Comparison of ENCODE assay signal across 16 cellular contexts in the genomic region with DNA sequence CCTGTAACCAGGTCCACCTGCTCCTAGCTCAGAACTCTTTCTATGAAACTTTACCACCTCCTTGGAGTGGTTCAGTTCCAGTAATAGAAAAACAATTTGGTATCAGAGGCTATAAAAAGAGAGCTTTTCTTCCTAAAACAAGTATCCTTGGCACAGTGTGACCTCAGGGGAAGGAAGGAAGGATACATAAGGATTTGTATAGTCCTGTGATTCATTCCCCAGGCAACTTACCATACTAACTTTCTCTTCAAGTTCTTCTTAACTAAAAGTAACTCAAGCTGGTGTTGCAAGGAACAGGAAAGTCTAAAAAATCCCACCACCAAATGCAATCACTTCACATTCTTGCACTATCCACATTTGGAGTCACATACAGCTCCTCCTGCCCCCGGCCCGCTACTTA.
"Had no signal": no experiment of that assay in that cellular context is flagged by ENCODE, and none has a peak within 500 bp of the region (broad histone marks: within the 10 kb centered on the region; RNA-seq: fewer than 3 reads in every experiment).

No MANE protein-coding gene starts in this region.

- H3K27me3 Mint-ChIP-seq: activated CD4-positive, alpha-beta memory T cell treated with anti-CD3 and anti-CD28 coated beads for 36 hours; activated naive CD8-positive, alpha-beta T cell; central memory CD8-positive, alpha-beta T cell; naive thymus-derived CD8-positive, alpha-beta T cell; stimulated activated naive CD8-positive, alpha-beta T cell treated with anti-CD3 and anti-CD28 coated beads, Interleukin-15, amount 100 ng/mL, for 72 hours had no signal

- DNase-seq: activated CD4-positive, alpha-beta memory T cell treated with anti-CD3 and anti-CD28 coated beads for 36 hours; activated CD4-positive, alpha-beta T cell treated with anti-CD3 and anti-CD28 coated beads for 48 hours; endodermal cell; foreskin fibroblast; naive thymus-derived CD8-positive, alpha-beta T cell; ovary; stimulated activated CD4-positive, alpha-beta T cell treated with anti-CD3 and anti-CD28 coated beads, Interleukin-4, amount 100 ng/mL, for 4 hours; stimulated activated naive CD8-positive, alpha-beta T cell treated with anti-CD3 and anti-CD28 coated beads, Interleukin-15, amount 100 ng/mL, for 72 hours had no signal

- H3K4me3 Mint-ChIP-seq: activated CD4-positive, alpha-beta memory T cell treated with anti-CD3 and anti-CD28 coated beads for 36 hours; activated naive CD8-positive, alpha-beta T cell; central memory CD8-positive, alpha-beta T cell; endodermal cell; mesothelial cell of epicardium; naive thymus-derived CD8-positive, alpha-beta T cell; stimulated activated naive CD8-positive, alpha-beta T cell treated with anti-CD3 and anti-CD28 coated beads, Interleukin-15, amount 100 ng/mL, for 72 hours had no signal

- H3K9me3 Mint-ChIP-seq: activated CD4-positive, alpha-beta memory T cell treated with anti-CD3 and anti-CD28 coated beads for 36 hours; central memory CD8-positive, alpha-beta T cell; mesothelial cell of epicardium; naive thymus-derived CD8-positive, alpha-beta T cell; stimulated activated naive CD8-positive, alpha-beta T cell treated with anti-CD3 and anti-CD28 coated beads, Interleukin-15, amount 100 ng/mL, for 72 hours had no signal

- H3K27ac ChIP-seq: epithelial cell of prostate, ovary, prostate gland, suprapubic skin, tibial nerve had no signal

- H3K9me3 ChIP-seq: ovary, prostate gland, suprapubic skin, tibial nerve had no signal

- H3K4me3 ChIP-seq: lung, ovary, prostate gland, suprapubic skin, tibial nerve had no signal

- H3K36me3 Mint-ChIP-seq: activated CD4-positive, alpha-beta memory T cell treated with anti-CD3 and anti-CD28 coated beads for 36 hours; mesothelial cell of epicardium had no signal

- ATAC-seq: naive thymus-derived CD8-positive, alpha-beta T cell; stimulated activated naive CD8-positive, alpha-beta T cell treated with anti-CD3 and anti-CD28 coated beads, Interleukin-15, amount 100 ng/mL, for 72 hours had no signal

- H3K4me1 ChIP-seq: prostate gland had no signal

- H3K27me3 ChIP-seq: ovary, suprapubic skin, tibial nerve had no signal

- H3K27ac Mint-ChIP-seq: activated CD4-positive, alpha-beta memory T cell treated with anti-CD3 and anti-CD28 coated beads for 36 hours; activated naive CD8-positive, alpha-beta T cell; endodermal cell; mesothelial cell of epicardium had no signal

- H3K36me3 ChIP-seq: ovary, prostate gland, suprapubic skin, tibial nerve had no signal

- H3K4me1 Mint-ChIP-seq: mesothelial cell of epicardium had no signal
